Comparison of ENCODE assay signal across 8 cellular contexts in genomic region chr6:30612213-30612612, GRCh38. TPM values are rescaled to one million over a fixed set of nuclear protein-coding genes. Genes with fewer than 3 reads are reported as not detected.
DNase-seq lines count a peak whose midpoint lies in the region; FAIRE-seq and TF ChIP-seq lines count a peak whose summit lies in the region.

No MANE protein-coding gene starts in this region.

- peaks cover 70% of the 10 kb centered on the region for H3K36me3 ChIP-seq in BLaER1

- H3K4me3 ChIP-seq in BLaER1 = no peak overlapping the region
- H3K4me3 ChIP-seq in astrocyte of the spinal cord (ENCODE audit: low read depth, low read length) = no peak overlapping the region

- H3K4me2 ChIP-seq in BLaER1 = peak overlapping the region; percentile 94

- H3K27me3 Mint-ChIP-seq in IgD-negative memory B cell (no peaks in the 10 kb centered on the region), mesothelial cell of epicardium (ENCODE audit: low read depth) (no peaks in the 10 kb centered on the region)

- in situ Hi-C loops in astrocyte of the spinal cord (cut with HindIII; ENCODE audit: low sequenced_read_pairs) = no loop called here

- peak overlapping the region; percentile 98; the same call in 1 of the 2 replicates for H3K27ac ChIP-seq in BLaER1

- peaks cover 21 to 47% (median 34%) of the 10 kb centered on the region in 3 donors for H3K4me1 Mint-ChIP-seq in IgD-negative memory B cell
- H3K4me1 Mint-ChIP-seq in mesothelial cell of epicardium = peaks cover 59% of the 10 kb centered on the region

- peak overlapping the region in 1 of 4 donors; percentile 76 for H3K4me3 Mint-ChIP-seq in IgD-negative memory B cell
- no peak overlapping the region for H3K4me3 Mint-ChIP-seq in mesothelial cell of epicardium

- H3K27me3 ChIP-seq in BLaER1 = no peaks in the 10 kb centered on the region

- peak; percentile 45 for TF ChIP-seq CTCF in astrocyte of the spinal cord (IDR thresholded peaks at IDR 0.05; ENCODE audit: low read depth, low read length)
- no peak for TF ChIP-seq CTCF in mesothelial cell of epicardium (IDR thresholded peaks at IDR 0.05; ENCODE audit: unreplicated experiment)

- no peak for FAIRE-seq in urothelium cell line (lab: Jason Lieb, UNC)

- H3K9me3 Mint-ChIP-seq in IgD-negative memory B cell = peaks cover 0 to 2% (median 0%) of the 10 kb centered on the region in 3 donors
- H3K9me3 Mint-ChIP-seq in mesothelial cell of epicardium = no peaks in the 10 kb centered on the region

- no peak for DNase-seq in astrocyte of the spinal cord (ENCODE audit: low read depth, low spot score)
- DNase-seq in mesothelial cell of epicardium (ENCODE audit: low spot score in 2 of 2, unreplicated experiment in 2 of 2) = no peak
- DNase-seq in HK-2 (ENCODE audit: unreplicated experiment) = no peak
- no peak for DNase-seq in GM19238 (ENCODE audit: insufficient read length, low spot score)
- no peak for DNase-seq in urothelium cell line (ENCODE audit: low spot score)
- no peak for DNase-seq in NCI-H526 treated with DMSO at 0.1 percent for 48 hours (lab: John Stamatoyannopoulos, UW)

- H3K4me1 ChIP-seq in BLaER1 = peaks cover 74% of the 10 kb centered on the region

- peaks cover 19% of the 10 kb centered on the region for H3K36me3 Mint-ChIP-seq in IgD-negative memory B cell
- peaks cover 30% of the 10 kb centered on the region for H3K36me3 Mint-ChIP-seq in mesothelial cell of epicardium

- no peak overlapping the region for H3K9ac ChIP-seq in BLaER1

- peaks cover 66% of the 10 kb centered on the region for H4K20me1 ChIP-seq in BLaER1

- H3K27ac Mint-ChIP-seq in IgD-negative memory B cell (peak overlapping the region; percentile 65 to 100 (median 81)), mesothelial cell of epicardium (peak overlapping the region; percentile 100)

- no peaks in the 10 kb centered on the region for H3K9me3 ChIP-seq in BLaER1

RNA-seq across cellular contexts. Expression of gene PPP1R10, which starts 4.8 kb away (rescaled TPM):
- polyA plus RNA-seq in IgD-negative memory B cell = 28.0 TPM
- total RNA-seq in mesothelial cell of epicardium = 107 to 120 TPM (median 117 TPM) in 3 replicates

RNA-seq across cellular contexts. Expression of gene MRPS18B, which starts 5.4 kb away (rescaled TPM):
- 146 TPM for polyA plus RNA-seq in IgD-negative memory B cell
- 29.8 to 33.5 TPM (median 30.2 TPM) in 3 replicates for total RNA-seq in mesothelial cell of epicardium

RNA-seq across cellular contexts. Expression of gene ATAT1, which starts 14.5 kb away (rescaled TPM):
- polyA plus RNA-seq in IgD-negative memory B cell = 2.0 TPM
- total RNA-seq in mesothelial cell of epicardium = 51.0 to 57.0 TPM (median 51.2 TPM) in 3 replicates

RNA-seq across cellular contexts. Expression of gene C6orf136, which starts 34.7 kb away (rescaled TPM):
- 26.9 TPM for polyA plus RNA-seq in IgD-negative memory B cell
- total RNA-seq in mesothelial cell of epicardium = 12.0 to 15.8 TPM (median 15.0 TPM) in 3 replicates

RNA-seq across cellular contexts. Expression of gene ABCF1, which starts 41.0 kb away (rescaled TPM):
- polyA plus RNA-seq in IgD-negative memory B cell = 33.7 TPM
- 71.4 to 73.6 TPM (median 71.5 TPM) in 3 replicates for total RNA-seq in mesothelial cell of epicardium
